2 cellular contexts compared by ENCODE assay signal in the genomic region with DNA sequence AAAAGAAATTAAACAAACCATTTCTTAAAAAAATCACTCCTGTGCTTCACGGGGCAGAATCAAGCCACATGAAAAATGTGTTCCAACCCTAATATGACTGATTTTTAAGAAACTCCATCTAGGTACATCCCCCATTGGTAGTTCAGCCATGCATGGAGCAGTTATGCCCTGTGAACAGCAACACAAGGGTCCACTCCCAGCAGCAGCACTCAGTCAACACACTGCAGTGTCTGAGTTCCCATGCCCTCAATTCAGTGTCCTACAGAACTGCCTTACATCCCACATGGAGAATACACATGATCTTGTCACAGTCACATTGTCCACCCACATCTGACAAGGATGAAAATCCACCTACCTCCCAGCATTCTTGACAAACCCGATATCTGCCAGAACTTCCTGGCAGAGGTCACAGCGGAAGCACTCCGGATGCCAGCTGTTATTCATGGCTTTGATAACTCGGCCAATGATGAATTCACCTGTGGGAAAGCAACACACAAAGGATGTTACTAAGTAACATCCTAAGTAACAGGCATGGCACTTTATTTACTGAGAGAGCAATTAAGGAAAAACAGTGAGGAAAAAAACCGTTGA. TPM values are rescaled to one million over a fixed set of nuclear protein-coding genes. Genes with fewer than 3 reads are reported as not detected.
"Had no signal": no experiment of that assay in that cellular context is flagged by ENCODE, and none has a peak within 500 bp of the region (broad histone marks: within the 10 kb centered on the region; RNA-seq: fewer than 3 reads in every experiment).

No MANE protein-coding gene starts in this region.

RNA-seq across cellular contexts. Expression of gene LIMS4, which starts 17.4 kb away (rescaled TPM):
- total RNA-seq: suprapubic skin, urinary bladder had no signal
